19 cellular contexts compared by ENCODE assay signal in genomic region chr16:6946802-6947201, GRCh38.
"Had no signal": no experiment of that assay in that cellular context is flagged by ENCODE, and none has a peak within 500 bp of the region (broad histone marks: within the 10 kb centered on the region; RNA-seq: fewer than 3 reads in every experiment).

No MANE protein-coding gene starts in this region.

- H3K4me1 ChIP-seq: SJSA1 had no signal

- DNase-seq: KBM-7, MV-4-11, NCI-H1048, NCI-H1105, NCI-H1417, NCI-H1436 treated with DMSO at 0.1 percent for 48 hours, NCI-H1694, NCI-H187 treated with DMSO at 0.1 percent for 48 hours, NCI-H2029 treated with DMSO at 0.1 percent for 48 hours, NCI-H345, NCI-H446 treated with DMSO at 0.1 percent for 48 hours, NCI-H510A treated with DMSO at 0.1 percent for 48 hours, NCI-H526, Right ventricle myocardium superior, RPMI8226, SIG-M5, SK-N-SH had no signal

- H3K4me2 ChIP-seq: SK-N-SH had no signal

- H3K27ac ChIP-seq: HL-60, SJSA1 had no signal

- H3K9me3 ChIP-seq: SK-N-SH had no signal

- H3K4me3 ChIP-seq: SJSA1 had no signal

- H3K27me3 ChIP-seq: SJSA1 had no signal

- H3K9ac ChIP-seq: SK-N-SH had no signal

- H3K36me3 ChIP-seq: SJSA1 had no signal
